ENCODE assay signal across 1 cellular context in the genomic region with DNA sequence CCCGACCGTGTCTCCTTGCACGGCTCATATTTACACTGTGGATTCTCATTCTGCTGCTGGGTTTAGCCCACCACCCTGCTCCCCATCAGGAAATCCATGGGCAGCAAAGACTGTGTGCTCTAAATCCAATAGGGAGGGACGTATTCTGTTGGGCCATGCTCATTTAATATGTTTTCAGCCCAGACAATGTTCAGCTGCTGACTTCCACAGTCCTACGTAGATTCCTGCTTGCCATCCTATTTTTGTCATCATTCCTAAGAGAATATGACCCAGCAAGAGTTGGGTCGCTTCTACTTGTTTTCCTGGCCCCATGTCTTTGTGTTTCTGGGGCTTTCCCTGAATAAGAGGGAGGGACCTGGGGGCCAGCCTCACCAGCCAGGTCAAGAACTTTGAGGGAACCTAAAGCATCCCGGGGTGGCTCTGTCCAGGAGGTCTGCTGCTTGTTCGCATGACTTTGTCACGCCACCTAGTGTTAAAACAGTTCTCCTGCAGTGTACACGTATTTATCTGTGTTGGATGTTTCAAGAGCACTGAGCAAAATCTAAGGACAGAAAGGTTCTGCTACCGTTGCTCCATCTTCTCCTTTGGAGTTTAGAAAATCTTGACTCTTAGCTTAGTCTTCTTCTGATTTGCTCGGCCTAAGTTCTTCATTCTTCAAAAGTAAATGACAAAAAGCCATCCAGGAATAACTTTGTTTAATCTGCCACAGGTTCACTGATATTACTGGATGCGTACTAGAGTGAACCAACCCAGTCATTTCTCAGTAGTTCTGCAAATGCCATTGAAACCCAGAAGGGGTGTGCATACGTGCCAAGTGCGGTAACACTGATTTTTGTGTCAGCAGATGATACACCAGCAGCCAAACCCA.
TF ChIP-seq lines count a peak whose summit lies in the region.

No MANE protein-coding gene starts in this region.

TF ChIP-seq in K562, 482 proteins besides CTCF, POLR2A, EP300 and RAD21 (continued from another document):
- TF ChIP-seq, protein P1, sequence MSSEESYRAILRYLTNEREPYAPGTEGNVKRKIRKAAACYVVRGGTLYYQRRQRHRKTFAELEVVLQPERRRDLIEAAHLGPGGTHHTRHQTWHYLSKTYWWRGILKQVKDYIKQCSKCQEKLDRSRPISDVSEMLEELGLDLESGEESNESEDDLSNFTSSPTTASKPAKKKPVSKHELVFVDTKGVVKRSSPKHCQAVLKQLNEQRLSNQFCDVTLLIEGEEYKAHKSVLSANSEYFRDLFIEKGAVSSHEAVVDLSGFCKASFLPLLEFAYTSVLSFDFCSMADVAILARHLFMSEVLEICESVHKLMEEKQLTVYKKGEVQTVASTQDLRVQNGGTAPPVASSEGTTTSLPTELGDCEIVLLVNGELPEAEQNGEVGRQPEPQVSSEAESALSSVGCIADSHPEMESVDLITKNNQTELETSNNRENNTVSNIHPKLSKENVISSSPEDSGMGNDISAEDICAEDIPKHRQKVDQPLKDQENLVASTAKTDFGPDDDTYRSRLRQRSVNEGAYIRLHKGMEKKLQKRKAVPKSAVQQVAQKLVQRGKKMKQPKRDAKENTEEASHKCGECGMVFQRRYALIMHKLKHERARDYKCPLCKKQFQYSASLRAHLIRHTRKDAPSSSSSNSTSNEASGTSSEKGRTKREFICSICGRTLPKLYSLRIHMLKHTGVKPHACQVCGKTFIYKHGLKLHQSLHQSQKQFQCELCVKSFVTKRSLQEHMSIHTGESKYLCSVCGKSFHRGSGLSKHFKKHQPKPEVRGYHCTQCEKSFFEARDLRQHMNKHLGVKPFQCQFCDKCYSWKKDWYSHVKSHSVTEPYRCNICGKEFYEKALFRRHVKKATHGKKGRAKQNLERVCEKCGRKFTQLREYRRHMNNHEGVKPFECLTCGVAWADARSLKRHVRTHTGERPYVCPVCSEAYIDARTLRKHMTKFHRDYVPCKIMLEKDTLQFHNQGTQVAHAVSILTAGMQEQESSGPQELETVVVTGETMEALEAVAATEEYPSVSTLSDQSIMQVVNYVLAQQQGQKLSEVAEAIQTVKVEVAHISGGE (CRISPR knock-in tag; IDR thresholded peaks at IDR 0.05): no peak
- no peak for TF ChIP-seq ZNF347 (CRISPR knock-in tag; IDR thresholded peaks at IDR 0.05; ENCODE audit: low read depth)
- TF ChIP-seq, protein P2, sequence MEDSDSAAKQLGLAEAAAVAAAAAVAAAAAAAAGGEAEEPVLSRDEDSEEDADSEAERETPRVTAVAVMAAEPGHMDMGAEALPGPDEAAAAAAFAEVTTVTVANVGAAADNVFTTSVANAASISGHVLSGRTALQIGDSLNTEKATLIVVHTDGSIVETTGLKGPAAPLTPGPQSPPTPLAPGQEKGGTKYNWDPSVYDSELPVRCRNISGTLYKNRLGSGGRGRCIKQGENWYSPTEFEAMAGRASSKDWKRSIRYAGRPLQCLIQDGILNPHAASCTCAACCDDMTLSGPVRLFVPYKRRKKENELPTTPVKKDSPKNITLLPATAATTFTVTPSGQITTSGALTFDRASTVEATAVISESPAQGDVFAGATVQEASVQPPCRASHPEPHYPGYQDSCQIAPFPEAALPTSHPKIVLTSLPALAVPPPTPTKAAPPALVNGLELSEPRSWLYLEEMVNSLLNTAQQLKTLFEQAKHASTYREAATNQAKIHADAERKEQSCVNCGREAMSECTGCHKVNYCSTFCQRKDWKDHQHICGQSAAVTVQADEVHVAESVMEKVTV (CRISPR knock-in tag; IDR thresholded peaks at IDR 0.05): 0 out of 2 replicates have a peak, but pooled peaks have one; percentile 29
- no peak for TF ChIP-seq KDM5B (IDR thresholded peaks at IDR 0.05; ENCODE audit: insufficient replicate concordance, low read depth, low read length)
- peak; percentile 63 for TF ChIP-seq SMC3 (conservative IDR thresholded peaks at IDR 0.05; ENCODE audit: insufficient read depth, low read depth, low read length)
